In genomic region chr16:67435758-67436164, GRCh38 we compare ENCODE assay signal across 20 cellular contexts. TPM values are rescaled to one million over a fixed set of nuclear protein-coding genes. Genes with fewer than 3 reads are reported as not detected.
DNase-seq lines count a peak whose midpoint lies in the region; ATAC-seq, FAIRE-seq and TF ChIP-seq lines count a peak whose summit lies in the region.
"Had no signal": no experiment of that assay in that cellular context is flagged by ENCODE, and none has a peak within 500 bp of the region (broad histone marks: within the 10 kb centered on the region; RNA-seq: fewer than 3 reads in every experiment).

No MANE protein-coding gene starts in this region.

- no peak overlapping the region for H2BK20ac ChIP-seq in H9 (ENCODE audit: low read depth, low read length, poor library complexity, severe bottlenecking)

- no peak overlapping the region for H2BK15ac ChIP-seq in H9 (ENCODE audit: low read depth, low read length)

- TF ChIP-seq EP300 in K562 (IDR thresholded peaks at IDR 0.05; ENCODE audit: low read length), result no peak

- no peaks in the 10 kb centered on the region for H3K9me3 Mint-ChIP-seq in H9
- H3K9me3 Mint-ChIP-seq in activated T-helper 2 cell treated with anti-CD3 and anti-CD28 coated beads, Interferon-gamma antibody, Interleukin-2, Interleukin-4, amounts not matched to agents 10 μg/mL and 5 μg/mL and 100 μg/mL, durations not matched to agents 14 hours and 24 hours and 36 hours, result no peaks in the 10 kb centered on the region

- H3K14ac ChIP-seq in H9 (ENCODE audit: insufficient read depth, low read length), result no peak overlapping the region

- peak; percentile 26; the same call in 1 of the 3 replicates for TF ChIP-seq CTCF in H9 (conservative IDR thresholded peaks at IDR 0.05)
- no peak for TF ChIP-seq CTCF in K562 (IDR thresholded peaks at IDR 0.05 in 2 of 3, conservative IDR thresholded peaks at IDR 0.05 in 1 of 3; ENCODE audit: insufficient read depth in 2 of 3, low read depth in 1 of 3, low read length in 3 of 3)
- TF ChIP-seq CTCF in thyroid gland (IDR thresholded peaks at IDR 0.05), result peak in 2 of 6 experiments; percentile 25 to 46

- H4K8ac ChIP-seq in H9 (replicated peaks; ENCODE audit: insufficient read length, low read depth, low read length), result no peak overlapping the region

- H2BK12ac ChIP-seq in H9 (ENCODE audit: insufficient read length, low read depth, low read length), result no peak overlapping the region

- H3K23ac ChIP-seq in H9 (ENCODE audit: insufficient read length, low read depth, low read length), result no peak overlapping the region

- no CpG with 5 or more reads among the region's 16 CpGs for WGBS in H9 (ENCODE audit: extremely low coverage, insufficient read length, low lambda C conversion rate)
- 80% methylated on average over 14 of the region's 16 CpGs for WGBS in K562 (ENCODE audit: insufficient coverage, low coverage, missing lambda C conversion rate)
- 53 to 85% methylated on average over 4 to 8 of the region's 16 CpGs for WGBS in thyroid gland, 2 donors

- intact Hi-C loops in K562 (cut with micrococcal nuclease), result no loop called here
- intact Hi-C loops in thyroid gland (cut with DNase I), result no loop called here
- intact Hi-C loops in activated T-helper 2 cell treated with anti-CD3 and anti-CD28 coated beads, Interferon-gamma antibody, Interleukin-2, Interleukin-4, amounts not matched to agents 10 μg/mL and 5 μg/mL and 100 μg/mL, durations not matched to agents 14 hours and 24 hours and 36 hours (cut with micrococcal nuclease), result no loop called here

- no peak overlapping the region for H4K91ac ChIP-seq in H9 (ENCODE audit: insufficient read length, low read depth, low read length)

- H3K9me3 ChIP-seq in H9 (ENCODE audit: control insufficient read depth, low read depth, low read length) (no peaks in the 10 kb centered on the region), K562 (replicated peaks; ENCODE audit: control insufficient read depth, insufficient read depth, low read depth, low read length) (no peaks in the 10 kb centered on the region), mucosa of rectum (ENCODE audit: control insufficient read depth in 2 of 2, low read length in 2 of 2) (no peaks in the 10 kb centered on the region), thyroid gland (no peaks in the 10 kb centered on the region)
- H3K9me3 ChIP-seq: SJSA1 had no signal

- no peak for FAIRE-seq in K562 (lab: Jason Lieb, UNC)
- FAIRE-seq: GM12891 had no signal

- H3K4ac ChIP-seq in H9 (ENCODE audit: low read depth, low read length), result no peak overlapping the region

- no peak overlapping the region for H2BK120ac ChIP-seq in H9 (ENCODE audit: low read depth, low read length, poor library complexity, severe bottlenecking)

- H3K18ac ChIP-seq in H9 (ENCODE audit: insufficient read length, low read depth, low read length), result no peak overlapping the region

- H3K4me1 Mint-ChIP-seq in H9, result peaks cover 26 to 27% of the 10 kb centered on the region in 2 experiments
- H3K4me1 Mint-ChIP-seq in activated T-helper 2 cell treated with anti-CD3 and anti-CD28 coated beads, Interferon-gamma antibody, Interleukin-2, Interleukin-4, amounts not matched to agents 10 μg/mL and 5 μg/mL and 100 μg/mL, durations not matched to agents 14 hours and 24 hours and 36 hours (ENCODE audit: low read depth), result peaks cover 3% of the 10 kb centered on the region

- H3K79me2 ChIP-seq in H9 (ENCODE audit: insufficient read depth, low read length) (no peaks in the 10 kb centered on the region; the same call in 1 of the 2 replicates), K562 (ENCODE audit: control insufficient read depth, insufficient read depth, low read length) (no peaks in the 10 kb centered on the region)

- no peak overlapping the region for H2BK5ac ChIP-seq in H9 (ENCODE audit: insufficient read length, low read length)

- H2AFZ ChIP-seq in H9 (ENCODE audit: low read length) (no peak overlapping the region), K562 (ENCODE audit: low read depth, low read length) (no peak overlapping the region)
- H2AFZ ChIP-seq: PC-9 had no signal

- in situ Hi-C loops in K562 (cut with MboI), result no loop called here

- H4K5ac ChIP-seq in H9 (ENCODE audit: insufficient read length, low read depth, low read length), result no peak overlapping the region

- no peaks in the 10 kb centered on the region; the same call in 1 of the 2 replicates for H3K27me3 Mint-ChIP-seq in H9 (ENCODE audit: low read depth)
- H3K27me3 Mint-ChIP-seq in activated T-helper 2 cell treated with anti-CD3 and anti-CD28 coated beads, Interferon-gamma antibody, Interleukin-2, Interleukin-4, amounts not matched to agents 10 μg/mL and 5 μg/mL and 100 μg/mL, durations not matched to agents 14 hours and 24 hours and 36 hours (ENCODE audit: low read depth), result peaks cover 15% of the 10 kb centered on the region

- H3K27me3 ChIP-seq in H9 (ENCODE audit: insufficient read depth, low read length) (no peaks in the 10 kb centered on the region), K562 (ENCODE audit: control insufficient read depth in 2 of 2, insufficient read depth in 2 of 2, low read length in 2 of 2) (no peaks in the 10 kb centered on the region), mucosa of rectum (ENCODE audit: control insufficient read depth in 2 of 2, insufficient read depth in 2 of 2, low read length in 2 of 2) (no peaks in the 10 kb centered on the region), thyroid gland (no peaks in the 10 kb centered on the region)

- H3K9ac ChIP-seq in H9 (ENCODE audit: extremely low read depth, insufficient read length, low read length) (no peak overlapping the region), K562 (ENCODE audit: insufficient read depth in 1 of 2, low read depth in 2 of 2, low read length in 2 of 2) (peak overlapping the region in 1 of 2 experiments; percentile 68; a peak in 1 of 4 replicates), mucosa of rectum (ENCODE audit: low read depth in 1 of 2, low read length in 2 of 2) (no peak overlapping the region)

- H3T11ph ChIP-seq in H9 (ENCODE audit: low read length), result no peak overlapping the region

- peaks cover 3% of the 10 kb centered on the region for H3K9me1 ChIP-seq in K562 (ENCODE audit: control insufficient read depth, insufficient read depth, low read length)

- peaks cover 4% of the 10 kb centered on the region; the same call in 1 of the 2 replicates for H3K4me1 ChIP-seq in H9 (ENCODE audit: insufficient read depth, low read length)
- peaks cover 6 to 27% of the 10 kb centered on the region in 2 experiments; a peak in 3 of 5 replicates for H3K4me1 ChIP-seq in K562 (replicated peaks in 1 of 2; ENCODE audit: control insufficient read depth in 2 of 2, insufficient read depth in 2 of 2, low read length in 2 of 2)
- peaks cover 21 to 26% of the 10 kb centered on the region in 2 donors for H3K4me1 ChIP-seq in mucosa of rectum (ENCODE audit: control insufficient read depth in 2 of 2, insufficient read depth in 2 of 2, low read length in 2 of 2)
- H3K4me1 ChIP-seq in thyroid gland, result peaks cover 55 to 70% of the 10 kb centered on the region in 2 donors

- no peak overlapping the region for H3K4me3 Mint-ChIP-seq in H9
- H3K4me3 Mint-ChIP-seq in activated T-helper 2 cell treated with anti-CD3 and anti-CD28 coated beads, Interferon-gamma antibody, Interleukin-2, Interleukin-4, amounts not matched to agents 10 μg/mL and 5 μg/mL and 100 μg/mL, durations not matched to agents 14 hours and 24 hours and 36 hours (ENCODE audit: low read depth), result no peak overlapping the region

- TF ChIP-seq POLR2A in K562 (conservative IDR thresholded peaks at IDR 0.05) (no peak), thyroid gland (IDR thresholded peaks at IDR 0.05) (no peak)

- no peak overlapping the region for H2AK5ac ChIP-seq in H9 (ENCODE audit: insufficient read length, low read length)

- no peaks in the 10 kb centered on the region for H3K79me1 ChIP-seq in H9 (ENCODE audit: insufficient read depth, low read depth, low read length, poor library complexity, severe bottlenecking)

- CTCF ChIA-PET in K562 (lab: Yijun Ruan, JAX; ENCODE audit: low intra/inter-chr PET ratio), result no interaction called here

- H3K4me3 ChIP-seq in K562 (no peak overlapping the region), mucosa of rectum (ENCODE audit: low read length in 2 of 2) (no peak overlapping the region), thyroid gland (replicated peaks in 1 of 3) (no peak overlapping the region)
- H3K4me3 ChIP-seq: PC-9, SJSA1 had no signal

- H3K4me2 ChIP-seq in H9 (ENCODE audit: insufficient read depth, insufficient read length, low read length) (no peak overlapping the region), K562 (ENCODE audit: insufficient read depth, low read length) (no peak overlapping the region)
- H3K4me2 ChIP-seq: PC-9 had no signal

- POLR2A ChIA-PET in K562 (lab: Yijun Ruan, JAX), result interaction anchor here (0.6 to 1.5 kb wide), 3 partner anchors 8 to 24 kb away, joined by 3 to 4 read pairs (median 3); no protein-coding TSS in a partner anchor

- H3K56ac ChIP-seq in H9 (ENCODE audit: insufficient read length, low read depth, low read length), result no peak overlapping the region

- ATAC-seq in K562 (no peak), GM18511 (IDR thresholded peaks at IDR 0.05; ENCODE audit: unreplicated experiment) (no peak), GM19397 (IDR thresholded peaks at IDR 0.05; ENCODE audit: unreplicated experiment) (no peak)

- peaks cover 10 to 35% (median 22%) of the 10 kb centered on the region in 3 experiments; a peak in 6 of 7 replicates for H3K36me3 Mint-ChIP-seq in H9 (ENCODE audit: insufficient read depth in 1 of 3, low read depth in 3 of 3)
- H3K36me3 Mint-ChIP-seq in activated T-helper 2 cell treated with anti-CD3 and anti-CD28 coated beads, Interferon-gamma antibody, Interleukin-2, Interleukin-4, amounts not matched to agents 10 μg/mL and 5 μg/mL and 100 μg/mL, durations not matched to agents 14 hours and 24 hours and 36 hours (ENCODE audit: low read depth), result peaks cover 9% of the 10 kb centered on the region

- H3K36me3 ChIP-seq in K562 (ENCODE audit: control insufficient read depth, insufficient read depth, low read length) (peaks cover 25% of the 10 kb centered on the region; the same call in 2 of the 3 replicates), mucosa of rectum (ENCODE audit: control insufficient read depth in 2 of 2, insufficient read depth in 2 of 2, low read length in 2 of 2) (peaks cover 51 to 58% of the 10 kb centered on the region in 2 donors), thyroid gland (peaks cover 21 to 23% of the 10 kb centered on the region in 2 donors)

- no peak for DNase-seq in H9
- no peak for DNase-seq in K562 (ENCODE audit: extremely low read depth in 1 of 4, low spot score in 3 of 4)
- peak in 1 of 2 donors; percentile 67 for DNase-seq in thyroid gland
- DNase-seq in Ammon's horn (ENCODE audit: low spot score), result no peak
- DNase-seq in activated T-helper 2 cell treated with anti-CD3 and anti-CD28 coated beads, Interferon-gamma antibody, Interleukin-2, Interleukin-4, amounts not matched to agents 10 μg/mL and 5 μg/mL and 100 μg/mL, durations not matched to agents 14 hours and 24 hours and 36 hours (ENCODE audit: low spot score), result no peak
- DNase-seq: DMS 273 treated with DMSO at 0.1 percent for 48 hours, GDM1, HCEC 1CT, NCI-H1436, NCI-H2029, NCI-H2171, NCI-H446 had no signal

- H3K27ac ChIP-seq in H9 (ENCODE audit: insufficient read length, low read depth, low read length) (no peak overlapping the region), K562 (ENCODE audit: extremely low read depth, low read depth, low read length) (no peak overlapping the region), mucosa of rectum (ENCODE audit: low read depth in 2 of 2, low read length in 2 of 2) (peak overlapping the region; percentile 43 to 50), thyroid gland (peak overlapping the region; percentile 78 to 87 (median 85))
- H3K27ac ChIP-seq: PC-9, SJSA1 had no signal

- no TSS peak for BruUV-seq in K562 (replicated peaks; lab: Mats Ljungman, UMichigan)

- no peak for TF ChIP-seq RAD21 in K562 (CRISPR knock-in tag; conservative IDR thresholded peaks at IDR 0.05 in 1 of 2, IDR thresholded peaks at IDR 0.05 in 1 of 2)

- H4K20me1 ChIP-seq in H9 (ENCODE audit: control insufficient read depth, insufficient read depth, insufficient read length) (no peaks in the 10 kb centered on the region), K562 (replicated peaks; ENCODE audit: control insufficient read depth, insufficient read depth, low read length) (0 out of 2 replicates have a peak, but pooled peaks cover 3% of the 10 kb centered on the region)

- peaks cover 11% of the 10 kb centered on the region for H3K23me2 ChIP-seq in H9 (ENCODE audit: insufficient read length, low read depth, low read length, poor library complexity, severe bottlenecking)

- H3K27ac Mint-ChIP-seq in H9, result peak overlapping the region in 1 of 3 experiments; percentile 44; a peak in 1 of 7 replicates
- no peak overlapping the region for H3K27ac Mint-ChIP-seq in activated T-helper 2 cell treated with anti-CD3 and anti-CD28 coated beads, Interferon-gamma antibody, Interleukin-2, Interleukin-4, amounts not matched to agents 10 μg/mL and 5 μg/mL and 100 μg/mL, durations not matched to agents 14 hours and 24 hours and 36 hours

RNA-seq across cellular contexts. Expression of gene HSD11B2, which starts 4.8 kb away (rescaled TPM):
- 33.5 and 35.1 TPM in 2 replicates for total RNA-seq in H9 (2021)
- total RNA-seq in K562 (2011; cell fraction: chromatin; rRNA removed; ENCODE audit: low replicate concordance), result 3.4 and 5.6 TPM in 2 replicates
- 3.0 and 4.7 TPM in 2 replicates for total RNA-seq in K562 (2011; cell fraction: nucleolus; rRNA removed)
- 2.4 and 6.9 TPM in 2 replicates for total RNA-seq in K562 (2011; cell fraction: nucleoplasm; rRNA removed)
- total RNA-seq in K562 (2014; rRNA removed), result 0.95 and 2.9 TPM in 2 replicates
- 0.22 and 0.55 TPM in 2 replicates for total RNA-seq in K562 (2014; rRNA removed; fragmentation: Illumina TruSeq; extraction: Trizol)
- 0.60 and 0.65 TPM in 2 replicates for total RNA-seq in K562 (2015; rRNA removed; fragmentation: Illumina TruSeq; extraction: Trizol)
- 1.9 and 2.0 TPM in 2 replicates for total RNA-seq in K562 (2021)
- 0.79 and 2.2 TPM in 2 replicates for polyA plus RNA-seq in K562 (2011; rRNA removed)
- polyA plus RNA-seq in K562 (2011; cell fraction: cytosol; rRNA removed), result 1.8 and 2.4 TPM in 2 replicates
- 3.4 and 4.8 TPM in 2 replicates for polyA plus RNA-seq in K562 (2011; cell fraction: nucleus; rRNA removed)
- polyA plus RNA-seq in K562 (2012), result 0.86 and 2.0 TPM in 2 replicates
- 1.4 and 2.7 TPM in 2 replicates for polyA plus RNA-seq in K562 (2014; fragmentation: Illumina TruSeq; extraction: Trizol)
- under 1 TPM; 0.08 to 0.18 TPM for polyA plus RNA-seq in K562 (2014; fragmentation: Nextera tagmentation; extraction: Ambion mirVana)
- polyA plus RNA-seq in K562 (2014; rRNA removed), result 1.4 and 2.2 TPM in 2 replicates
- 0.72 and 1.1 TPM in 2 replicates for polyA minus RNA-seq in K562 (2011; rRNA and poly(A)+ RNA removed)
- 1.9 and 2.9 TPM in 2 replicates for polyA minus RNA-seq in K562 (2011; cell fraction: cytosol; rRNA and poly(A)+ RNA removed)
- polyA minus RNA-seq in K562 (2011; cell fraction: nucleus; rRNA and poly(A)+ RNA removed), result 0.67 and 0.81 TPM in 2 replicates
- total RNA-seq in thyroid gland, result 10 to 100 TPM in 2 of 4 donors, 1 to 10 TPM in 2; 4.6 to 11.9 (median 9.0) TPM
- total RNA-seq in activated T-helper 2 cell treated with anti-CD3 and anti-CD28 coated beads, Interferon-gamma antibody, Interleukin-2, Interleukin-4, amounts not matched to agents 10 μg/mL and 5 μg/mL and 100 μg/mL, durations not matched to agents 14 hours and 24 hours and 36 hours, result 1.7 and 2.8 TPM in 2 replicates
- total RNA-seq: SJSA1 had no signal

RNA-seq across cellular contexts. Expression of gene ZDHHC1, which starts 19.5 kb away (rescaled TPM):
- total RNA-seq in H9 (2021), result 3.0 and 3.7 TPM in 2 replicates
- total RNA-seq in K562 (2011; cell fraction: chromatin; rRNA removed; ENCODE audit: low replicate concordance), result not detected in 2 replicates
- 0.50 TPM in 1 of 2 replicates, not detected in the other for total RNA-seq in K562 (2011; cell fraction: nucleolus; rRNA removed)
- not detected in 2 replicates for total RNA-seq in K562 (2011; cell fraction: nucleoplasm; rRNA removed)
- 0.24 and 0.77 TPM in 2 replicates for total RNA-seq in K562 (2014; rRNA removed)
- total RNA-seq in K562 (2014; rRNA removed; fragmentation: Illumina TruSeq; extraction: Trizol), result not detected in 2 replicates
- total RNA-seq in K562 (2015; rRNA removed; fragmentation: Illumina TruSeq; extraction: Trizol), result 0.36 TPM in 1 of 2 replicates, not detected in the other
- 0.16 TPM in 1 of 2 replicates, not detected in the other for total RNA-seq in K562 (2021)
- 0.06 and 0.07 TPM in 2 replicates for polyA plus RNA-seq in K562 (2011; rRNA removed)
- 0.13 and 0.95 TPM in 2 replicates for polyA plus RNA-seq in K562 (2011; cell fraction: cytosol; rRNA removed)
- 0.28 and 0.43 TPM in 2 replicates for polyA plus RNA-seq in K562 (2011; cell fraction: nucleus; rRNA removed)
- 0.17 TPM in 1 of 2 replicates, not detected in the other for polyA plus RNA-seq in K562 (2012)
- polyA plus RNA-seq in K562 (2014; fragmentation: Illumina TruSeq; extraction: Trizol), result not detected in 2 replicates
- polyA plus RNA-seq in K562 (2014; fragmentation: Nextera tagmentation; extraction: Ambion mirVana), result not detected
- polyA plus RNA-seq in K562 (2014; rRNA removed), result 0.25 TPM in 1 of 2 replicates, not detected in the other
- not detected in 2 replicates for polyA minus RNA-seq in K562 (2011; rRNA and poly(A)+ RNA removed)
- polyA minus RNA-seq in K562 (2011; cell fraction: cytosol; rRNA and poly(A)+ RNA removed), result not detected in 2 replicates
- 0.54 TPM in 1 of 2 replicates, not detected in the other for polyA minus RNA-seq in K562 (2011; cell fraction: nucleus; rRNA and poly(A)+ RNA removed)
- total RNA-seq in thyroid gland, result 10 to 100 TPM; 33.3 to 63.8 (median 50.9) TPM
- total RNA-seq in activated T-helper 2 cell treated with anti-CD3 and anti-CD28 coated beads, Interferon-gamma antibody, Interleukin-2, Interleukin-4, amounts not matched to agents 10 μg/mL and 5 μg/mL and 100 μg/mL, durations not matched to agents 14 hours and 24 hours and 36 hours, result 1.4 and 1.5 TPM in 2 replicates

RNA-seq across cellular contexts. Expression of gene TPPP3, which starts 42.5 kb away (rescaled TPM):
- total RNA-seq in H9 (2021), result 0.48 and 0.79 TPM in 2 replicates
- total RNA-seq in K562 (2011; cell fraction: chromatin; rRNA removed; ENCODE audit: low replicate concordance), result 0.44 TPM in 1 of 2 replicates, not detected in the other
- total RNA-seq in K562 (2011; cell fraction: nucleolus; rRNA removed), result 0.17 TPM in 1 of 2 replicates, not detected in the other
- 0.37 TPM in 1 of 2 replicates, not detected in the other for total RNA-seq in K562 (2011; cell fraction: nucleoplasm; rRNA removed)
- total RNA-seq in K562 (2014; rRNA removed), result 0.16 and 0.50 TPM in 2 replicates
- total RNA-seq in K562 (2014; rRNA removed; fragmentation: Illumina TruSeq; extraction: Trizol), result 0.25 TPM in 1 of 2 replicates, not detected in the other
- not detected in 2 replicates for total RNA-seq in K562 (2015; rRNA removed; fragmentation: Illumina TruSeq; extraction: Trizol)
- 0.38 and 0.44 TPM in 2 replicates for total RNA-seq in K562 (2021)
- 0.32 and 0.58 TPM in 2 replicates for polyA plus RNA-seq in K562 (2011; rRNA removed)
- 0.44 and 0.60 TPM in 2 replicates for polyA plus RNA-seq in K562 (2011; cell fraction: cytosol; rRNA removed)
- polyA plus RNA-seq in K562 (2011; cell fraction: nucleus; rRNA removed), result 0.31 and 0.46 TPM in 2 replicates
- 0.37 and 0.38 TPM in 2 replicates for polyA plus RNA-seq in K562 (2012)
- 0.36 and 0.66 TPM in 2 replicates for polyA plus RNA-seq in K562 (2014; fragmentation: Illumina TruSeq; extraction: Trizol)
- under 1 TPM in 1 of 2 experiments, not detected in 1; 0.13 TPM for polyA plus RNA-seq in K562 (2014; fragmentation: Nextera tagmentation; extraction: Ambion mirVana)
- 0.50 and 0.92 TPM in 2 replicates for polyA plus RNA-seq in K562 (2014; rRNA removed)
- 0.21 TPM in 1 of 2 replicates, not detected in the other for polyA minus RNA-seq in K562 (2011; rRNA and poly(A)+ RNA removed)
- polyA minus RNA-seq in K562 (2011; cell fraction: cytosol; rRNA and poly(A)+ RNA removed), result not detected in 2 replicates
- 0.13 and 0.33 TPM in 2 replicates for polyA minus RNA-seq in K562 (2011; cell fraction: nucleus; rRNA and poly(A)+ RNA removed)
- 1 to 10 TPM in 2 of 4 donors, under 1 TPM in 2; 0.54 to 2.3 (median 1.5) TPM for total RNA-seq in thyroid gland
- not detected in 2 replicates for total RNA-seq in activated T-helper 2 cell treated with anti-CD3 and anti-CD28 coated beads, Interferon-gamma antibody, Interleukin-2, Interleukin-4, amounts not matched to agents 10 μg/mL and 5 μg/mL and 100 μg/mL, durations not matched to agents 14 hours and 24 hours and 36 hours
- total RNA-seq: HT1080, SJSA1 had no signal

RNA-seq across cellular contexts. Expression of gene ATP6V0D1, which starts 45.2 kb away (rescaled TPM):
- total RNA-seq in H9 (2021), result 39.8 and 43.0 TPM in 2 replicates
- total RNA-seq in K562 (2011; cell fraction: chromatin; rRNA removed; ENCODE audit: low replicate concordance), result 30.0 and 74.0 TPM in 2 replicates
- total RNA-seq in K562 (2011; cell fraction: nucleolus; rRNA removed), result 56.4 and 56.6 TPM in 2 replicates
- total RNA-seq in K562 (2011; cell fraction: nucleoplasm; rRNA removed), result 38.9 and 42.7 TPM in 2 replicates
- 45.6 and 54.5 TPM in 2 replicates for total RNA-seq in K562 (2014; rRNA removed)
- total RNA-seq in K562 (2014; rRNA removed; fragmentation: Illumina TruSeq; extraction: Trizol), result 22.0 and 30.6 TPM in 2 replicates
- 51.8 and 53.5 TPM in 2 replicates for total RNA-seq in K562 (2015; rRNA removed; fragmentation: Illumina TruSeq; extraction: Trizol)
- total RNA-seq in K562 (2021), result 61.3 and 61.5 TPM in 2 replicates
- polyA plus RNA-seq in K562 (2011; rRNA removed), result 48.2 and 51.5 TPM in 2 replicates
- 97.2 and 146 TPM in 2 replicates for polyA plus RNA-seq in K562 (2011; cell fraction: cytosol; rRNA removed)
- 52.3 and 67.8 TPM in 2 replicates for polyA plus RNA-seq in K562 (2011; cell fraction: nucleus; rRNA removed)
- polyA plus RNA-seq in K562 (2012), result 84.3 and 116 TPM in 2 replicates
- polyA plus RNA-seq in K562 (2014; fragmentation: Illumina TruSeq; extraction: Trizol), result 64.9 and 69.7 TPM in 2 replicates
- 10 to 100 TPM; 23.2 to 40.7 TPM for polyA plus RNA-seq in K562 (2014; fragmentation: Nextera tagmentation; extraction: Ambion mirVana)
- polyA plus RNA-seq in K562 (2014; rRNA removed), result 33.9 and 37.3 TPM in 2 replicates
- 45.3 and 118 TPM in 2 replicates for polyA minus RNA-seq in K562 (2011; rRNA and poly(A)+ RNA removed)
- polyA minus RNA-seq in K562 (2011; cell fraction: cytosol; rRNA and poly(A)+ RNA removed), result 61.6 and 78.2 TPM in 2 replicates
- polyA minus RNA-seq in K562 (2011; cell fraction: nucleus; rRNA and poly(A)+ RNA removed), result 17.6 and 17.7 TPM in 2 replicates
- total RNA-seq in thyroid gland, result 100 to 1,000 TPM; 110 to 238 (median 142) TPM
- total RNA-seq in activated T-helper 2 cell treated with anti-CD3 and anti-CD28 coated beads, Interferon-gamma antibody, Interleukin-2, Interleukin-4, amounts not matched to agents 10 μg/mL and 5 μg/mL and 100 μg/mL, durations not matched to agents 14 hours and 24 hours and 36 hours, result 31.5 and 33.9 TPM in 2 replicates

RNA-seq across cellular contexts. Expression of gene AGRP, which starts 47.6 kb away (rescaled TPM):
- total RNA-seq in H9 (2021) (not detected in 2 replicates), K562 (2014; rRNA removed) (not detected in 2 replicates), K562 (2014; rRNA removed; fragmentation: Illumina TruSeq; extraction: Trizol) (not detected in 2 replicates), K562 (2015; rRNA removed; fragmentation: Illumina TruSeq; extraction: Trizol) (not detected in 2 replicates), K562 (2021) (not detected in 2 replicates), thyroid gland (not detected)
- total RNA-seq in K562 (2011; cell fraction: chromatin; rRNA removed; ENCODE audit: low replicate concordance), result not detected in 2 replicates
- not detected in 2 replicates for total RNA-seq in K562 (2011; cell fraction: nucleolus; rRNA removed)
- not detected in 2 replicates for total RNA-seq in K562 (2011; cell fraction: nucleoplasm; rRNA removed)
- polyA plus RNA-seq in K562 (2011; rRNA removed) (not detected in 2 replicates), K562 (2014; fragmentation: Illumina TruSeq; extraction: Trizol) (not detected in 2 replicates), K562 (2014; fragmentation: Nextera tagmentation; extraction: Ambion mirVana) (not detected), K562 (2014; rRNA removed) (not detected in 2 replicates)
- polyA plus RNA-seq in K562 (2011; cell fraction: cytosol; rRNA removed), result not detected in 2 replicates
- not detected in 2 replicates for polyA plus RNA-seq in K562 (2011; cell fraction: nucleus; rRNA removed)
- not detected in 2 replicates for polyA plus RNA-seq in K562 (2012)
- polyA minus RNA-seq in K562 (2011; rRNA and poly(A)+ RNA removed), result not detected in 2 replicates
- not detected in 2 replicates for polyA minus RNA-seq in K562 (2011; cell fraction: cytosol; rRNA and poly(A)+ RNA removed)
- not detected in 2 replicates for polyA minus RNA-seq in K562 (2011; cell fraction: nucleus; rRNA and poly(A)+ RNA removed)
- not detected in 2 replicates for total RNA-seq in activated T-helper 2 cell treated with anti-CD3 and anti-CD28 coated beads, Interferon-gamma antibody, Interleukin-2, Interleukin-4, amounts not matched to agents 10 μg/mL and 5 μg/mL and 100 μg/mL, durations not matched to agents 14 hours and 24 hours and 36 hours
- total RNA-seq: HT1080, PC-9, SJSA1 had no signal
- polyA plus RNA-seq: BJ had no signal

Comparison
In these comparisons a context has a peak if more than half of its experiments do, and no peak if none do; other contexts are left out.
1. H3K27ac ChIP-seq: peak in mucosa of rectum (2 of 2) and thyroid gland (3 of 3); none in H9 (single experiment) and K562 (single experiment).